In genomic region chr4:16032871-16033505, GRCh38 we compare ENCODE assay signal across 1 cellular context.
TF ChIP-seq lines count a peak whose summit lies in the region.

No MANE protein-coding gene starts in this region.

TF ChIP-seq in H1, 55 proteins besides CTCF, POLR2A, EP300 and RAD21:
- TF ChIP-seq JUND (IDR thresholded peaks at IDR 0.05; ENCODE audit: low read length) (0 out of 2 replicates have a peak, but pooled peaks have one; percentile 36), RFX5 (IDR thresholded peaks at IDR 0.05; ENCODE audit: borderline replicate concordance, low read depth, low read length) (no peak)
